In genomic region chr19:15433519-15434069, GRCh38 we compare ENCODE assay signal across 8 cellular contexts. TPM values are rescaled to one million over a fixed set of nuclear protein-coding genes. Genes with fewer than 3 reads are reported as not detected.
A peak's percentile ranks its signal among the peaks of the same experiment; 100 is the strongest.
DNase-seq lines count a peak whose midpoint lies in the region; ATAC-seq and TF ChIP-seq lines count a peak whose summit lies in the region.

No MANE protein-coding gene starts in this region.

- H3K27ac ChIP-seq in cardiac muscle cell: peak overlapping the region; percentile 81
- peak overlapping the region; percentile 44 for H3K27ac ChIP-seq in mesenchymal stem cell (ENCODE audit: low read length, poor library complexity, severe bottlenecking)

- peak overlapping the region; percentile 99 for H3K4me3 Mint-ChIP-seq in type B pancreatic cell

- H3K9me3 ChIP-seq in cardiac muscle cell (ENCODE audit: low read depth) (no peaks in the 10 kb centered on the region), mesenchymal stem cell (ENCODE audit: control insufficient read depth, low read length) (no peaks in the 10 kb centered on the region)

- peaks cover 3% of the 10 kb centered on the region for H3K79me1 ChIP-seq in mesenchymal stem cell (replicated peaks; ENCODE audit: low read length, poor library complexity, severe bottlenecking)

- peak overlapping the region; percentile 83 for H4K8ac ChIP-seq in mesenchymal stem cell (ENCODE audit: low read length)

- H2BK15ac ChIP-seq in mesenchymal stem cell (ENCODE audit: low read depth, poor library complexity, severe bottlenecking): no peak overlapping the region

- peak overlapping the region in 1 of 2 experiments; percentile 81 for H3K18ac ChIP-seq in mesenchymal stem cell (ENCODE audit: low read depth in 1 of 2, low read length in 2 of 2)

- H2BK120ac ChIP-seq in mesenchymal stem cell (ENCODE audit: low read depth, low read length): no peak overlapping the region

- H3K14ac ChIP-seq in mesenchymal stem cell (ENCODE audit: low read length in 2 of 2): peak overlapping the region in 1 of 2 experiments; percentile 49

- H3K4me3 ChIP-seq in cardiac muscle cell (peak overlapping the region; percentile 79), astrocyte of the spinal cord (ENCODE audit: low read depth, low read length) (peak overlapping the region; percentile 59), mesenchymal stem cell (ENCODE audit: insufficient read depth in 1 of 2, low read depth in 1 of 2, low read length in 2 of 2) (peak overlapping the region in 1 of 2 experiments; percentile 84)

- no peak overlapping the region for H2BK5ac ChIP-seq in mesenchymal stem cell (ENCODE audit: low read depth, low read length, poor library complexity, severe bottlenecking)

- H3K4me1 ChIP-seq in cardiac muscle cell (ENCODE audit: low read depth) (peaks cover 7% of the 10 kb centered on the region), mesenchymal stem cell (ENCODE audit: control insufficient read depth, insufficient read depth, low read depth, low read length) (peaks cover 25% of the 10 kb centered on the region)

- H4K91ac ChIP-seq in mesenchymal stem cell (ENCODE audit: low read length): peak overlapping the region; percentile 84

- peak overlapping the region; percentile 90 for H3K9ac ChIP-seq in mesenchymal stem cell (ENCODE audit: low read length)

- H3K4ac ChIP-seq in mesenchymal stem cell (ENCODE audit: low read depth in 1 of 2, low read length in 2 of 2): peak overlapping the region; percentile 13 to 49

- no peak overlapping the region for H3K23ac ChIP-seq in mesenchymal stem cell (ENCODE audit: low read length in 2 of 2)

- no peak for DNase-seq in cardiac muscle cell (ENCODE audit: low read depth in 1 of 2, low spot score in 1 of 2)
- DNase-seq in left cardiac atrium: no peak
- DNase-seq in astrocyte of the spinal cord (ENCODE audit: low read depth, low spot score): no peak
- DNase-seq in mesenchymal stem cell: no peak
- DNase-seq in type B pancreatic cell (ENCODE audit: extremely low spot score, unreplicated experiment): no peak
- no peak for DNase-seq in SKM-1 treated with dmso at 0.1 percent for 144 hours (lab: John Stamatoyannopoulos, UW; ENCODE audit: unreplicated experiment)

- peak overlapping the region; percentile 73 for H2AFZ ChIP-seq in mesenchymal stem cell (ENCODE audit: low read depth, low read length)

- peak overlapping the region; percentile 61 to 81 for H2BK12ac ChIP-seq in mesenchymal stem cell (ENCODE audit: low read length in 2 of 2)

- peaks cover 4% of the 10 kb centered on the region for H3K36me3 ChIP-seq in cardiac muscle cell
- H3K36me3 ChIP-seq in mesenchymal stem cell (ENCODE audit: control insufficient read depth in 1 of 2, insufficient read depth in 2 of 2, low read depth in 1 of 2, low read length in 2 of 2): peaks cover 5 to 33% of the 10 kb centered on the region in 2 experiments

- no peaks in the 10 kb centered on the region for H3K27me3 ChIP-seq in cardiac muscle cell
- H3K27me3 ChIP-seq in mesenchymal stem cell (ENCODE audit: control insufficient read depth in 1 of 2, insufficient read depth in 1 of 2, low read length in 2 of 2): no peaks in the 10 kb centered on the region

- H2AK5ac ChIP-seq in mesenchymal stem cell (ENCODE audit: low read length, severe bottlenecking): no peak overlapping the region

- ATAC-seq in left cardiac atrium (no peak), HG03442 (IDR thresholded peaks at IDR 0.05; ENCODE audit: unreplicated experiment) (no peak), GM21619 (IDR thresholded peaks at IDR 0.05; ENCODE audit: unreplicated experiment) (no peak)

- H3K36me3 Mint-ChIP-seq in type B pancreatic cell: no peaks in the 10 kb centered on the region

- WGBS in mesenchymal stem cell: 67% methylated on average over 8 of the region's 8 CpGs

- intact Hi-C loops in left cardiac atrium (cut with DNase I): no loop called here

- H3K27me3 Mint-ChIP-seq in type B pancreatic cell: no peaks in the 10 kb centered on the region

- TF ChIP-seq CTCF in cardiac muscle cell (IDR thresholded peaks at IDR 0.05; ENCODE audit: low read depth, low read length) (no peak), astrocyte of the spinal cord (IDR thresholded peaks at IDR 0.05; ENCODE audit: low read depth, low read length) (no peak), type B pancreatic cell (conservative IDR thresholded peaks at IDR 0.05) (no peak)

- peak overlapping the region; percentile 99 for H3K27ac Mint-ChIP-seq in type B pancreatic cell

- no peaks in the 10 kb centered on the region for H3K9me3 Mint-ChIP-seq in type B pancreatic cell

- in situ Hi-C loops in astrocyte of the spinal cord (cut with HindIII; ENCODE audit: low sequenced_read_pairs): no loop called here

- H3K4me1 Mint-ChIP-seq in type B pancreatic cell (ENCODE audit: unreplicated experiment): peaks cover 12% of the 10 kb centered on the region

- H3K4me2 ChIP-seq in mesenchymal stem cell (ENCODE audit: low read length, poor library complexity, severe bottlenecking): peak overlapping the region; percentile 77

RNA-seq across cellular contexts. Expression of gene AKAP8L, which starts 14.8 kb away (rescaled TPM):
- total RNA-seq in cardiac muscle cell (207 and 410 TPM in 2 replicates), left cardiac atrium (10 to 100 TPM; 61.5 to 74.2 TPM), type B pancreatic cell (ENCODE audit: low replicate concordance) (104 and 166 TPM in 2 replicates)
- polyA plus RNA-seq in cardiac muscle cell: 235 and 328 TPM in 2 replicates
- polyA plus RNA-seq in mesenchymal stem cell (2013, experiment 1 of 2): 54.6 TPM
- polyA plus RNA-seq in mesenchymal stem cell (2013, experiment 2 of 2): 48.4 TPM

RNA-seq across cellular contexts. Expression of gene WIZ, which starts 16.2 kb away (rescaled TPM):
- 60.4 and 82.7 TPM in 2 replicates for total RNA-seq in cardiac muscle cell
- 40.3 and 45.9 TPM in 2 replicates for polyA plus RNA-seq in cardiac muscle cell
- 10 to 100 TPM; 26.9 to 28.7 TPM for total RNA-seq in left cardiac atrium
- 35.6 TPM for polyA plus RNA-seq in mesenchymal stem cell (2013, experiment 1 of 2)
- polyA plus RNA-seq in mesenchymal stem cell (2013, experiment 2 of 2): 34.6 TPM
- 37.3 and 45.8 TPM in 2 replicates for total RNA-seq in type B pancreatic cell (ENCODE audit: low replicate concordance)

RNA-seq across cellular contexts. Expression of gene RASAL3, which starts 30.8 kb away (rescaled TPM):
- total RNA-seq in cardiac muscle cell (0.14 TPM in 1 of 2 replicates, not detected in the other), left cardiac atrium (1 to 10 TPM; 1.7 to 2.0 TPM), type B pancreatic cell (ENCODE audit: low replicate concordance) (not detected in 2 replicates)
- 0.46 TPM in 1 of 2 replicates, not detected in the other for polyA plus RNA-seq in cardiac muscle cell
- polyA plus RNA-seq in mesenchymal stem cell (2013, experiment 1 of 2): 0.12 TPM
- polyA plus RNA-seq in mesenchymal stem cell (2013, experiment 2 of 2): 0.18 TPM

RNA-seq across cellular contexts. Expression of gene PGLYRP2, which starts 45.7 kb away (rescaled TPM):
- total RNA-seq in cardiac muscle cell (not detected in 2 replicates), left cardiac atrium (not detected), type B pancreatic cell (ENCODE audit: low replicate concordance) (not detected in 2 replicates)
- not detected in 2 replicates for polyA plus RNA-seq in cardiac muscle cell
- polyA plus RNA-seq in mesenchymal stem cell (2013, experiment 1 of 2): not detected
- not detected for polyA plus RNA-seq in mesenchymal stem cell (2013, experiment 2 of 2)

RNA-seq across cellular contexts. Expression of gene AKAP8, which starts 54.0 kb away (rescaled TPM):
- total RNA-seq in cardiac muscle cell (16.3 and 34.5 TPM in 2 replicates), left cardiac atrium (10 to 100 TPM; 16.0 to 30.5 TPM), type B pancreatic cell (ENCODE audit: low replicate concordance) (34.8 and 37.0 TPM in 2 replicates)
- polyA plus RNA-seq in cardiac muscle cell: 17.8 and 24.1 TPM in 2 replicates
- 15.4 TPM for polyA plus RNA-seq in mesenchymal stem cell (2013, experiment 1 of 2)
- 14.1 TPM for polyA plus RNA-seq in mesenchymal stem cell (2013, experiment 2 of 2)
